ENCODE assay signal across 9 cellular contexts in genomic region chr17:9529033-9529748, GRCh38. TPM values are rescaled to one million over a fixed set of nuclear protein-coding genes. Genes with fewer than 3 reads are reported as not detected.
DNase-seq lines count a peak whose midpoint lies in the region; ATAC-seq and TF ChIP-seq lines count a peak whose summit lies in the region.
"Had no signal": no experiment of that assay in that cellular context is flagged by ENCODE, and none has a peak within 500 bp of the region (broad histone marks: within the 10 kb centered on the region; RNA-seq: fewer than 3 reads in every experiment).

No MANE protein-coding gene starts in this region.

- TF ChIP-seq CTCF in HFF-Myc (IDR thresholded peaks at IDR 0.05; ENCODE audit: low read depth, low read length, missing control alignments): peak; percentile 52

- ATAC-seq in GM19463 (IDR thresholded peaks at IDR 0.05; ENCODE audit: unreplicated experiment): no peak
- ATAC-seq in GM18858 (IDR thresholded peaks at IDR 0.05; ENCODE audit: unreplicated experiment): no peak
- ATAC-seq in HG03457 (IDR thresholded peaks at IDR 0.05; ENCODE audit: unreplicated experiment): no peak

- H3K4me3 ChIP-seq in HFF-Myc (replicated peaks; ENCODE audit: low read depth, low read length): no peak overlapping the region

- peak; percentile 21 for DNase-seq in D341Med (ENCODE audit: low spot score)
- peak; percentile 6 for DNase-seq in HFF-Myc (ENCODE audit: extremely low read depth, low read depth)
- peak; percentile 47 for DNase-seq in amniotic epithelial cell (ENCODE audit: low read depth)
- DNase-seq in lung microvascular endothelial cell (ENCODE audit: low read depth in 2 of 2): peak; percentile 48 to 62
- DNase-seq in GF-D8 (lab: John Stamatoyannopoulos, UW): no peak
- DNase-seq: left cardiac atrium had no signal

RNA-seq across cellular contexts. Expression of gene STX8, which starts 46.4 kb away (rescaled TPM):
- 43.8 and 46.6 TPM in 2 replicates for total RNA-seq in lung microvascular endothelial cell

RNA-seq across cellular contexts. Expression of gene CFAP52, which starts 47.3 kb away (rescaled TPM):
- total RNA-seq in lung microvascular endothelial cell: not detected in 2 replicates
